8 cellular contexts compared by ENCODE assay signal in genomic region chr17:75113798-75114551, GRCh38. TPM values are rescaled to one million over a fixed set of nuclear protein-coding genes. Genes with fewer than 3 reads are reported as not detected.
A peak's percentile ranks its signal among the peaks of the same experiment; 100 is the strongest.
DNase-seq lines count a peak whose midpoint lies in the region; ATAC-seq and TF ChIP-seq lines count a peak whose summit lies in the region.

No MANE protein-coding gene starts in this region.

- H3K9me3 ChIP-seq in OCI-LY1 (ENCODE audit: low read length) (no peaks in the 10 kb centered on the region), muscle layer of colon (ENCODE audit: low read length) (no peaks in the 10 kb centered on the region)

- peak overlapping the region; percentile 74 for H3K4me2 ChIP-seq in OCI-LY1 (ENCODE audit: low read length)

- peaks cover 40% of the 10 kb centered on the region for H3K4me1 ChIP-seq in OCI-LY1 (ENCODE audit: insufficient read depth, low read length, severe bottlenecking)
- peaks cover 14% of the 10 kb centered on the region for H3K4me1 ChIP-seq in muscle layer of colon (ENCODE audit: insufficient read depth, low read length)

- H3K9ac ChIP-seq in OCI-LY1 (ENCODE audit: low read length) = peak overlapping the region; percentile 66
- H3K9ac ChIP-seq in muscle layer of colon (ENCODE audit: low read length) = peak overlapping the region; percentile 40

- no peaks in the 10 kb centered on the region for H3K79me2 ChIP-seq in OCI-LY1 (ENCODE audit: insufficient read depth, low read length)

- H3K4me3 ChIP-seq in GM12875 (ENCODE audit: low read depth, low read length) (peak overlapping the region; percentile 50), OCI-LY1 (ENCODE audit: low read depth, low read length, poor library complexity, severe bottlenecking) (peak overlapping the region; percentile 57), epithelial cell of proximal tubule (ENCODE audit: low read depth, low read length) (peak overlapping the region; percentile 55), muscle layer of colon (ENCODE audit: low read depth in 1 of 2, low read length in 2 of 2) (peak overlapping the region; percentile 42 to 71)

- DNase-seq in activated CD8-positive, alpha-beta memory T cell treated with anti-CD3 and anti-CD28 coated beads, Interleukin-2, amount 50 U/mL, for 48 hours = peak; percentile 95
- peak; percentile 42 for DNase-seq in epithelial cell of proximal tubule (ENCODE audit: low read depth)
- DNase-seq in stimulated activated CD8-positive, alpha-beta memory T cell treated with anti-CD3 and anti-CD28 coated beads, Interleukin-4, amount 100 ng/mL, for 48 hours = peak; percentile 94

- 0 out of 2 replicates have a peak, but pooled peaks cover 5% of the 10 kb centered on the region for H3F3A ChIP-seq in OCI-LY1 (ENCODE audit: insufficient read depth, low read length)

- peaks cover 17% of the 10 kb centered on the region for H3K36me3 ChIP-seq in OCI-LY1 (ENCODE audit: insufficient read depth, low read length)
- no peaks in the 10 kb centered on the region for H3K36me3 ChIP-seq in muscle layer of colon (ENCODE audit: insufficient read depth, low read length)

- peak; percentile 95 for TF ChIP-seq RAD21 in Ishikawa (IDR thresholded peaks at IDR 0.05; ENCODE audit: low read depth)

- TF ChIP-seq EP300 in Ishikawa (IDR thresholded peaks at IDR 0.05; ENCODE audit: borderline replicate concordance) = no peak

- H3K27me3 ChIP-seq in OCI-LY1 (ENCODE audit: insufficient read depth, low read length) = no peaks in the 10 kb centered on the region
- no peaks in the 10 kb centered on the region for H3K27me3 ChIP-seq in muscle layer of colon (ENCODE audit: control insufficient read depth in 1 of 2, insufficient read depth in 2 of 2, low read length in 2 of 2)

- peak; percentile 85 for TF ChIP-seq CTCF in GM12875 (IDR thresholded peaks at IDR 0.05; ENCODE audit: borderline replicate concordance, insufficient read depth, low read depth, low read length)
- TF ChIP-seq CTCF in OCI-LY1 (IDR thresholded peaks at IDR 0.05; ENCODE audit: low read length) = peak; percentile 94
- TF ChIP-seq CTCF in epithelial cell of proximal tubule (conservative IDR thresholded peaks at IDR 0.05; ENCODE audit: low read depth, low read length) = peak; percentile 96

- no peak overlapping the region for H2AFZ ChIP-seq in OCI-LY1 (ENCODE audit: low read length)

- no peak for ATAC-seq in GM18519 (IDR thresholded peaks at IDR 0.05; ENCODE audit: low FRiP score, unreplicated experiment)

- H4K20me1 ChIP-seq in OCI-LY1 (ENCODE audit: insufficient read depth, low read length) = no peaks in the 10 kb centered on the region

- peak overlapping the region; percentile 55 for H3K27ac ChIP-seq in OCI-LY1 (ENCODE audit: low read depth, low read length, poor library complexity, severe bottlenecking)
- peak overlapping the region; percentile 81 for H3K27ac ChIP-seq in muscle layer of colon (ENCODE audit: low read depth, low read length)

- H3K9me2 ChIP-seq in OCI-LY1 (ENCODE audit: low read depth, low read length) = no peaks in the 10 kb centered on the region

TF ChIP-seq in Ishikawa, 13 proteins besides CTCF, POLR2A, EP300 and RAD21:
- TF ChIP-seq USF1 (IDR thresholded peaks at IDR 0.05) (no peak), MAX (IDR thresholded peaks at IDR 0.05) (no peak), REST (IDR thresholded peaks at IDR 0.05; ENCODE audit: low read depth) (no peak)

RNA-seq across cellular contexts. Expression of gene ARMC7, which starts 4.2 kb away (rescaled TPM):
- total RNA-seq in epithelial cell of proximal tubule = 8.5 and 12.3 TPM in 2 replicates

RNA-seq across cellular contexts. Expression of gene NT5C, which starts 17.6 kb away (rescaled TPM):
- 139 and 140 TPM in 2 replicates for total RNA-seq in epithelial cell of proximal tubule

RNA-seq across cellular contexts. Expression of gene SLC16A5, which starts 26.2 kb away (rescaled TPM):
- 15.1 and 15.9 TPM in 2 replicates for total RNA-seq in epithelial cell of proximal tubule

RNA-seq across cellular contexts. Expression of gene JPT1, which starts 40.3 kb away (rescaled TPM):
- total RNA-seq in epithelial cell of proximal tubule = 539 and 692 TPM in 2 replicates

Comparison
In these comparisons a context has a peak if more than half of its experiments do, and no peak if none do; other contexts are left out.
1. DNase-seq: peak in every context shown above with its lines; median percentile 95 in activated CD8-positive, alpha-beta memory T cell treated with anti-CD3 and anti-CD28 coated beads, Interleukin-2, amount 50 U/mL, for 48 hours; 94 in stimulated activated CD8-positive, alpha-beta memory T cell treated with anti-CD3 and anti-CD28 coated beads, Interleukin-4, amount 100 ng/mL, for 48 hours; 42 in epithelial cell of proximal tubule.